Comparison of ENCODE assay signal across 17 cellular contexts in the genomic region with DNA sequence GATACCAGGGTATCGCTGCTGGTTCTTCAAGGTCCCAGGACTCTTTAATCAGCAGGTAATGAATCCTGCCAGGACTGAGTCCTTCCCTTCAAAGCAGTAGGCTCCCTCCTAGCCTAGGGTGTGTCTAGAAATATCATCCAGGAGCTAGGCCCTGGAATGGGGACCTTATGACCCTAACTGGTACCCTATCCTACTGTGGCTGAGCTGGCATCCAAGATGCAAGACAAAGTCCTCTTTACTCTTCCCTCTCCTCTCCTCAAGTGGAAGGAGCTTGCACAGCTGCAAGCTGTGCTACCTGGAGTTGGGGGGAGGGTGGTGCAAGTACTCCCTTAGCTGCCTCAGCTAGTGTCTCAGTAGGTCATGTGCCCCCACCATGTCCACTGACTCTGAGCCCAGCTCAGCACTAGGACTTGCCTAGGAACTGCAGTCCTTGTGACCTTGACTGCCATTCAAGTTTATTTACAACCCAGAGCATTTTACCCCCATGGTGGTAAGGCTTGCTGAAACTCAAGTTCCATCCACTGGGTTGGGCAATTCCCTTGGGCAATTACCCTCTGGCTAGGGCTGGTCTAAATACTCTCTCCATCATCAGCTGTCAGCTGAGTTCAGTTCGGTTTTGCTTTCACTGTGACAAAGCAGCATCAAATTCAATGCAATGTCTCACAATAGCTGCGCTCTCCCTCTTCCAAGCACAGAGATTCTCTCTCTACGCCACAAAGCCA. TPM values are rescaled to one million over a fixed set of nuclear protein-coding genes. Genes with fewer than 3 reads are reported as not detected.
A peak's percentile ranks its signal among the peaks of the same experiment; 100 is the strongest.
DNase-seq lines count a peak whose midpoint lies in the region; ATAC-seq, FAIRE-seq and TF ChIP-seq lines count a peak whose summit lies in the region.
"Had no signal": no experiment of that assay in that cellular context is flagged by ENCODE, and none has a peak within 500 bp of the region (broad histone marks: within the 10 kb centered on the region; RNA-seq: fewer than 3 reads in every experiment).

No MANE protein-coding gene starts in this region.

- TF ChIP-seq CTCF in HepG2 (CRISPR knock-in tag; IDR thresholded peaks at IDR 0.05) = no peak
- TF ChIP-seq CTCF in right lobe of liver (IDR thresholded peaks at IDR 0.05) = no peak
- no peak for TF ChIP-seq CTCF in RWPE2 (IDR thresholded peaks at IDR 0.05; ENCODE audit: poor library complexity, severe bottlenecking)
- no peak for TF ChIP-seq CTCF in GM23338 (conservative IDR thresholded peaks at IDR 0.05; ENCODE audit: low read depth in 2 of 2)

- DNase-seq in HepG2 (ENCODE audit: low spot score) (no peak), right lobe of liver (no peak), RWPE2 (ENCODE audit: low spot score) (peak; percentile 47), stromal cell of bone marrow (ENCODE audit: low read depth) (peak; percentile 67), GM23338 (ENCODE audit: low spot score) (no peak), caudate nucleus (lab: John Stamatoyannopoulos, UW) (no peak)
- DNase-seq: activated CD4-positive, alpha-beta T cell treated with anti-CD3 and anti-CD28 coated beads, Interleukin-2, amount 50 U/mL, for 1 hour; activated naive CD4-positive, alpha-beta T cell treated with anti-CD3 and anti-CD28 coated beads, Interleukin-2, amount 50 U/mL, for 16 hours; DND-41; glutamatergic neuron; left lung; stimulated activated CD4-positive, alpha-beta T cell treated with anti-CD3 and anti-CD28 coated beads, Interleukin-4, amount 100 ng/mL, for 1 hour had no signal

- H3K27ac ChIP-seq in HepG2 (ENCODE audit: extremely low read length, insufficient read depth, low read length) (no peak overlapping the region), right lobe of liver (no peak overlapping the region), RWPE2 (ENCODE audit: poor library complexity, severe bottlenecking) (no peak overlapping the region), GM23338 (ENCODE audit: low read depth) (no peak overlapping the region), caudate nucleus (ENCODE audit: low read depth, low read length) (no peak overlapping the region)
- H3K27ac ChIP-seq: coronary artery, left lung, parathyroid adenoma had no signal

- in situ Hi-C loops in HepG2 (cut with HindIII; ENCODE audit: extremely low pct_ligation_motif_present, low pct_unique_long_range_greater_than_20kb) = no loop called here

- TF ChIP-seq POLR2A in HepG2 (IDR thresholded peaks at IDR 0.05; ENCODE audit: insufficient read depth in 1 of 2, low read depth in 2 of 2, low read length in 2 of 2) (no peak), right lobe of liver (IDR thresholded peaks at IDR 0.05) (no peak)

- peaks cover 7% of the 10 kb centered on the region; the same call in 1 of the 2 replicates for H3K9me3 ChIP-seq in HepG2 (ENCODE audit: low read length)
- H3K9me3 ChIP-seq in right lobe of liver = peaks cover 0 to 7% (median 0%) of the 10 kb centered on the region in 4 donors
- H3K9me3 ChIP-seq in RWPE2 (ENCODE audit: severe bottlenecking) = peaks cover 22% of the 10 kb centered on the region

- H3K4me2 ChIP-seq in HepG2 (ENCODE audit: low read depth, low read length) (no peak overlapping the region), GM23338 (no peak overlapping the region)

- no peaks in the 10 kb centered on the region for H3F3A ChIP-seq in GM23338 (replicated peaks; ENCODE audit: low read depth)

- BruUV-seq in HepG2 (replicated peaks; lab: Mats Ljungman, UMichigan) = no TSS peak

- H3K27me3 ChIP-seq in HepG2 (ENCODE audit: control insufficient read depth in 1 of 2, insufficient read depth in 2 of 2, low read length in 2 of 2) = no peaks in the 10 kb centered on the region
- H3K27me3 ChIP-seq in right lobe of liver = no peaks in the 10 kb centered on the region
- no peaks in the 10 kb centered on the region for H3K27me3 ChIP-seq in RWPE2 (ENCODE audit: insufficient read depth, poor library complexity, severe bottlenecking)
- no peaks in the 10 kb centered on the region for H3K27me3 ChIP-seq in GM23338 (ENCODE audit: insufficient read depth)
- H3K27me3 ChIP-seq: left lung had no signal

- H3K9me2 ChIP-seq in GM23338 (ENCODE audit: insufficient read depth) = no peaks in the 10 kb centered on the region; the same call in 1 of the 2 replicates

- no peaks in the 10 kb centered on the region for H3K79me2 ChIP-seq in HepG2 (ENCODE audit: insufficient read depth, low read length)
- no peaks in the 10 kb centered on the region for H3K79me2 ChIP-seq in GM23338 (replicated peaks; ENCODE audit: insufficient read depth)
- H3K79me2 ChIP-seq: parathyroid adenoma had no signal

- ATAC-seq in HepG2 (peak; percentile 45), right lobe of liver (no peak), HG02885 (IDR thresholded peaks at IDR 0.05; ENCODE audit: poor library complexity, unreplicated experiment) (peak; percentile 57), RWPE2 (ENCODE audit: low read depth) (no peak; the same call in 2 of the 3 replicates), esophagus mucosa (no peak), GM23338 (no peak)
- ATAC-seq: left lung, SK-N-SH treated with all-trans-retinoic acid at 6 μM for 48 hours had no signal

- H3K4me1 ChIP-seq in HepG2 (ENCODE audit: insufficient read depth, low read length) = no peaks in the 10 kb centered on the region
- no peaks in the 10 kb centered on the region for H3K4me1 ChIP-seq in right lobe of liver
- H3K4me1 ChIP-seq in RWPE2 (ENCODE audit: insufficient read depth, poor library complexity, severe bottlenecking) = peaks cover 8% of the 10 kb centered on the region
- no peaks in the 10 kb centered on the region for H3K4me1 ChIP-seq in GM23338 (ENCODE audit: insufficient read depth)
- H3K4me1 ChIP-seq: left lung, parathyroid adenoma had no signal

- intact Hi-C loops in HepG2 (cut with micrococcal nuclease; ENCODE audit: unreplicated experiment) = no loop called here
- intact Hi-C loops in right lobe of liver (cut with DNase I) = no loop called here

- no peak overlapping the region for H3K4me3 ChIP-seq in HepG2 (replicated peaks in 1 of 3; ENCODE audit: insufficient read depth in 1 of 3, low read depth in 2 of 3, low read length in 3 of 3)
- H3K4me3 ChIP-seq in right lobe of liver = no peak overlapping the region
- no peak overlapping the region for H3K4me3 ChIP-seq in RWPE2 (ENCODE audit: severe bottlenecking)
- no peak overlapping the region for H3K4me3 ChIP-seq in GM23338
- H3K4me3 ChIP-seq: coronary artery, left lung had no signal

- TF ChIP-seq EP300 in HepG2 (IDR thresholded peaks at IDR 0.05; ENCODE audit: low read depth in 2 of 2, low read length in 2 of 2) (no peak), HepG2 (CRISPR knock-in tag; IDR thresholded peaks at IDR 0.05; ENCODE audit: borderline replicate concordance) (no peak)

- peaks cover 39% of the 10 kb centered on the region for H3K9me3 Mint-ChIP-seq in GM23338

- H3K27ac Mint-ChIP-seq in GM23338 = no peak overlapping the region

- FAIRE-seq in HepG2 (lab: Jason Lieb, UNC) = no peak

- no peak overlapping the region for H2AFZ ChIP-seq in HepG2 (ENCODE audit: low read length)
- H2AFZ ChIP-seq in GM23338 = no peak overlapping the region
- H2AFZ ChIP-seq: parathyroid adenoma had no signal

- WGBS in HepG2 (ENCODE audit: low lambda C conversion rate) = 74% methylated on average over 4 of the region's 4 CpGs
- whole genome bisulfite sequencing in right lobe of liver (ENCODE audit: insufficient coverage, low coverage, low lambda C conversion rate, missing lambda C conversion rate) = 88% methylated on average over 4 of the region's 4 CpGs

- H3K4me1 Mint-ChIP-seq in GM23338 = no peaks in the 10 kb centered on the region

- H3K4me3 Mint-ChIP-seq in GM23338 = no peak overlapping the region

- H4K20me1 ChIP-seq in HepG2 (ENCODE audit: insufficient read depth, low read length) = no peaks in the 10 kb centered on the region
- H4K20me1 ChIP-seq in GM23338 (replicated peaks; ENCODE audit: insufficient read depth) = no peaks in the 10 kb centered on the region

- no peaks in the 10 kb centered on the region for H3K36me3 ChIP-seq in HepG2 (replicated peaks in 1 of 2; ENCODE audit: control insufficient read depth in 1 of 2, insufficient read depth in 2 of 2, low read length in 2 of 2)
- no peaks in the 10 kb centered on the region for H3K36me3 ChIP-seq in right lobe of liver
- H3K36me3 ChIP-seq in RWPE2 (ENCODE audit: low read depth) = no peaks in the 10 kb centered on the region
- H3K36me3 ChIP-seq in GM23338 (ENCODE audit: insufficient read depth) = no peaks in the 10 kb centered on the region
- H3K36me3 ChIP-seq: left lung had no signal

- no peak for TF ChIP-seq RAD21 in HepG2 (CRISPR knock-in tag; IDR thresholded peaks at IDR 0.05)

- H3K27me3 Mint-ChIP-seq in GM23338 (ENCODE audit: insufficient read depth, low read depth, poor library complexity) = peaks cover 2% of the 10 kb centered on the region

- POLR2A ChIA-PET in HepG2 (lab: Yijun Ruan, JAX) = no interaction called here

- H3K9ac ChIP-seq in HepG2 (ENCODE audit: insufficient read depth, low read depth, low read length) = no peak overlapping the region
- H3K9ac ChIP-seq: parathyroid adenoma had no signal

- CTCF ChIA-PET in HepG2 (lab: Yijun Ruan, JAX; ENCODE audit: low intra/inter-chr PET ratio, low total read pairs) = no interaction called here

- no peaks in the 10 kb centered on the region for H3K36me3 Mint-ChIP-seq in GM23338 (ENCODE audit: low read depth)

RNA-seq across cellular contexts. Expression of a gene that starts 48.4 kb away (rescaled TPM):
- total RNA-seq in HepG2 (2016; rRNA removed; fragmentation: Illumina TruSeq; extraction: Trizol) (19.4 and 75.3 TPM in 2 replicates), right lobe of liver (10 to 100 TPM; 17.3 to 29.7 (median 25.5) TPM), esophagus mucosa (36.6 TPM)
- 17.3 and 19.8 TPM in 2 replicates for total RNA-seq in HepG2 (2016; cell fraction: cytosol; rRNA removed; fragmentation: Illumina TruSeq; extraction: Trizol; ENCODE audit: low read depth)
- total RNA-seq in HepG2 (2016; cell fraction: insoluble cytoplasmic fraction; rRNA removed; fragmentation: Illumina TruSeq; extraction: Trizol) = 17.0 and 75.6 TPM in 2 replicates
- total RNA-seq in HepG2 (2016; cell fraction: membrane; rRNA removed; fragmentation: Illumina TruSeq; extraction: Trizol) = 20.3 and 21.0 TPM in 2 replicates
- 45.7 and 48.4 TPM in 2 replicates for total RNA-seq in HepG2 (2016; cell fraction: nucleus; rRNA removed; fragmentation: Illumina TruSeq; extraction: Trizol)
- polyA plus RNA-seq in HepG2 (2011; rRNA removed) (9.9 and 10.2 TPM in 2 replicates), GM23338 (2016; fragmentation: Nextera tagmentation; extraction: Ambion mirVana) (101 and 102 TPM in 2 replicates)
- 5.5 and 9.3 TPM in 2 replicates for polyA plus RNA-seq in HepG2 (2011; cell fraction: cytosol; rRNA removed)
- polyA plus RNA-seq in HepG2 (2011; cell fraction: nucleus; rRNA removed) = 10.9 and 11.3 TPM in 2 replicates
- 51.4 and 67.5 TPM in 2 replicates for polyA plus RNA-seq in HepG2 (2012)
- 2.6 and 3.5 TPM in 2 replicates for polyA plus RNA-seq in HepG2 (2016; cell fraction: cytosol; fragmentation: Illumina TruSeq; extraction: Trizol; ENCODE audit: low read depth)
- polyA plus RNA-seq in HepG2 (2016; cell fraction: insoluble cytoplasmic fraction; fragmentation: Illumina TruSeq; extraction: Trizol; ENCODE audit: low read depth) = 131 and 136 TPM in 2 replicates
- 9.6 and 10.8 TPM in 2 replicates for polyA plus RNA-seq in HepG2 (2016; cell fraction: membrane; fragmentation: Illumina TruSeq; extraction: Trizol; ENCODE audit: low read depth)
- 89.8 and 94.4 TPM in 2 replicates for polyA plus RNA-seq in HepG2 (2016; cell fraction: nucleus; fragmentation: Illumina TruSeq; extraction: Trizol; ENCODE audit: insufficient read depth, low read depth)
- polyA minus RNA-seq in HepG2 (2011; rRNA and poly(A)+ RNA removed; ENCODE audit: low replicate concordance) = 7.0 and 9.4 TPM in 2 replicates
- 25.1 and 28.4 TPM in 2 replicates for polyA minus RNA-seq in HepG2 (2011; cell fraction: cytosol; rRNA and poly(A)+ RNA removed)
- polyA minus RNA-seq in HepG2 (2011; cell fraction: nucleus; rRNA and poly(A)+ RNA removed) = 21.5 and 22.1 TPM in 2 replicates
- total RNA-seq in GM23338 (2014; rRNA removed; shearing (Covaris generic)) = 57.4 and 62.4 TPM in 2 replicates

Comparison
In these comparisons a context has a peak if more than half of its experiments do, and no peak if none do; other contexts are left out.
1. ATAC-seq: peak in HepG2 (single experiment) and HG02885 (single experiment); none in right lobe of liver (0 of 4), RWPE2 (single experiment), esophagus mucosa (single experiment) and GM23338 (single experiment).
2. DNase-seq: peak in RWPE2 (single experiment) and stromal cell of bone marrow (single experiment); none in HepG2 (single experiment), right lobe of liver (0 of 3), GM23338 (single experiment) and caudate nucleus (0 of 61).